In genomic region chr4:96766359-96766758, GRCh38 we compare ENCODE assay signal across 22 cellular contexts.
DNase-seq lines count a peak whose midpoint lies in the region; ATAC-seq, FAIRE-seq and TF ChIP-seq lines count a peak whose summit lies in the region.
"Had no signal": no experiment of that assay in that cellular context is flagged by ENCODE, and none has a peak within 500 bp of the region (broad histone marks: within the 10 kb centered on the region; RNA-seq: fewer than 3 reads in every experiment).

No MANE protein-coding gene starts in this region.

- no peak for DNase-seq in D721Med (ENCODE audit: insufficient read length, low spot score)
- peak; percentile 5 for DNase-seq in LHCN-M2 (ENCODE audit: low read depth)
- peak; percentile 2 for DNase-seq in mammary epithelial cell
- peak; percentile 83 to 93 for DNase-seq in foreskin keratinocyte
- DNase-seq in NCI-H748 (lab: John Stamatoyannopoulos, UW; ENCODE audit: unreplicated experiment): no peak
- no peak for DNase-seq in Peyer's patch
- DNase-seq: 8988T; Calu3; CD8-positive, alpha-beta T cell; DMS 273 treated with DMSO at 0.1 percent for 48 hours; DMS53; DND-41; EL; GM23248; HCEC 1CT had no signal

- H3K4me1 ChIP-seq in mammary epithelial cell (ENCODE audit: insufficient read depth, low read length) (no peaks in the 10 kb centered on the region), foreskin keratinocyte (peaks cover 20% of the 10 kb centered on the region), Peyer's patch (no peaks in the 10 kb centered on the region)
- H3K4me1 ChIP-seq: BLaER1 had no signal

- no peak overlapping the region for H2AFZ ChIP-seq in mammary epithelial cell (ENCODE audit: low read depth, low read length)
- H2AFZ ChIP-seq: GM23248 had no signal

- ATAC-seq in foreskin keratinocyte (peak; percentile 96), HG02870 (IDR thresholded peaks at IDR 0.05; ENCODE audit: unreplicated experiment) (no peak)
- ATAC-seq in activated CD4-positive, CD25-positive, alpha-beta regulatory T cell treated with anti-CD3 and anti-CD28 coated beads, Interleukin-2, amount 50 U/mL, for 24 hours: no peak
- ATAC-seq: CD8-positive, alpha-beta T cell; GM12878 had no signal

- H3K36me3 ChIP-seq in mammary epithelial cell (ENCODE audit: insufficient read depth, low read length) (no peaks in the 10 kb centered on the region), Peyer's patch (no peaks in the 10 kb centered on the region)
- H3K36me3 ChIP-seq: BLaER1 had no signal

- CTCF ChIA-PET in mammary epithelial cell (lab: Charles Lee; ENCODE audit: low non-redundant PET): no interaction called here

- FAIRE-seq in D721Med (lab: Jason Lieb, UNC): peak; percentile 25
- FAIRE-seq: GM12878, H54, HTR-8/SVneo had no signal

- TF ChIP-seq CTCF in D721Med (IDR thresholded peaks at IDR 0.05; ENCODE audit: insufficient read depth, missing control alignments): no peak
- TF ChIP-seq CTCF in mammary epithelial cell (conservative IDR thresholded peaks at IDR 0.05 in 1 of 2, IDR thresholded peaks at IDR 0.05 in 1 of 2; ENCODE audit: extremely low read depth in 1 of 2, insufficient read depth in 1 of 2, low read depth in 1 of 2, low read length in 2 of 2): no peak
- TF ChIP-seq CTCF in foreskin keratinocyte (conservative IDR thresholded peaks at IDR 0.05): no peak
- TF ChIP-seq CTCF in Peyer's patch (IDR thresholded peaks at IDR 0.05): no peak

- H4K20me1 ChIP-seq in mammary epithelial cell (ENCODE audit: insufficient read depth, low read length): no peaks in the 10 kb centered on the region
- H4K20me1 ChIP-seq: BLaER1 had no signal

- H3K4me3 ChIP-seq in mammary epithelial cell (replicated peaks in 1 of 3; ENCODE audit: insufficient read depth in 1 of 3, low read depth in 2 of 3, low read length in 3 of 3): no peak overlapping the region
- H3K4me3 ChIP-seq in Peyer's patch: no peak overlapping the region
- H3K4me3 ChIP-seq: BLaER1, GM12878, GM23248 had no signal

- H3K27me3 ChIP-seq in mammary epithelial cell (ENCODE audit: insufficient read depth, low read length) (no peaks in the 10 kb centered on the region), foreskin keratinocyte (no peaks in the 10 kb centered on the region), Peyer's patch (no peaks in the 10 kb centered on the region)
- H3K27me3 ChIP-seq: BLaER1 had no signal

- no peaks in the 10 kb centered on the region for H3K9me3 ChIP-seq in mammary epithelial cell (replicated peaks; ENCODE audit: insufficient read depth, low read length)
- no peaks in the 10 kb centered on the region for H3K9me3 ChIP-seq in Peyer's patch
- H3K9me3 ChIP-seq: BLaER1 had no signal

- 74% methylated on average over 5 of the region's 5 CpGs for WGBS in mammary epithelial cell (ENCODE audit: low coverage, missing lambda C conversion rate)

- BruUV-seq in mammary epithelial cell (replicated peaks; lab: Mats Ljungman, UMichigan): no TSS peak

- H3K27ac ChIP-seq in mammary epithelial cell (ENCODE audit: insufficient read depth, low read depth, low read length) (no peak overlapping the region), foreskin keratinocyte (peak overlapping the region; percentile 65), Peyer's patch (no peak overlapping the region)
- H3K27ac ChIP-seq: BLaER1, GM23248, HL-60 had no signal

- H3K79me2 ChIP-seq in mammary epithelial cell (ENCODE audit: insufficient read depth, low read length): no peaks in the 10 kb centered on the region

- in situ Hi-C loops in mammary epithelial cell (cut with MboI; ENCODE audit: low sequenced_read_pairs in 2 of 2): no loop called here

- no peak overlapping the region for H3K9ac ChIP-seq in mammary epithelial cell (ENCODE audit: insufficient read depth, low read length)
- H3K9ac ChIP-seq: BLaER1, GM23248 had no signal

- H3K4me2 ChIP-seq in mammary epithelial cell (ENCODE audit: insufficient read depth, low read depth, low read length): no peak overlapping the region
- H3K4me2 ChIP-seq: BLaER1 had no signal

- TF ChIP-seq POLR2A in Peyer's patch (IDR thresholded peaks at IDR 0.05): no peak

- intact Hi-C loops in mammary epithelial cell (cut with micrococcal nuclease): no loop called here

- dilution Hi-C loops in mammary epithelial cell (cut with HindIII; ENCODE audit: low sequenced_read_pairs): no loop called here

Comparison
In these comparisons a context has a peak if more than half of its experiments do, and no peak if none do; other contexts are left out.
1. DNase-seq: peak in LHCN-M2 (single experiment), mammary epithelial cell (single experiment) and foreskin keratinocyte (2 of 2); none in D721Med (single experiment), NCI-H748 (single experiment) and Peyer's patch (0 of 3).